ENCODE assay signal across 26 cellular contexts in genomic region chr18:60064271-60064670, GRCh38.
DNase-seq lines count a peak whose midpoint lies in the region; ATAC-seq and TF ChIP-seq lines count a peak whose summit lies in the region.
"Had no signal": no experiment of that assay in that cellular context is flagged by ENCODE, and none has a peak within 500 bp of the region (broad histone marks: within the 10 kb centered on the region; RNA-seq: fewer than 3 reads in every experiment).

No MANE protein-coding gene starts in this region.

- H3K4me3 ChIP-seq in MG63: no peak overlapping the region
- H3K4me3 ChIP-seq in astrocyte of the spinal cord (ENCODE audit: low read depth, low read length): no peak overlapping the region
- no peak overlapping the region for H3K4me3 ChIP-seq in kidney epithelial cell (ENCODE audit: low read depth, low read length)
- H3K4me3 ChIP-seq in ovary: no peak overlapping the region
- H3K4me3 ChIP-seq: gastroesophageal sphincter, K562, thoracic aorta had no signal

- TF ChIP-seq EP300 in ovary (IDR thresholded peaks at IDR 0.05): no peak

- H3K4me1 ChIP-seq in ovary (ENCODE audit: insufficient read depth): no peaks in the 10 kb centered on the region

- TF ChIP-seq CTCF in astrocyte of the spinal cord (IDR thresholded peaks at IDR 0.05; ENCODE audit: low read depth, low read length) (no peak), kidney epithelial cell (IDR thresholded peaks at IDR 0.05; ENCODE audit: insufficient read depth, low read length, poor library complexity, severe bottlenecking) (no peak), ovary (IDR thresholded peaks at IDR 0.05) (no peak)

- intact Hi-C loops in ovary (cut with DNase I): no loop called here

- peak; percentile 80 for DNase-seq in EL
- DNase-seq in MG63: peak; percentile 54
- DNase-seq in astrocyte of the spinal cord (ENCODE audit: low read depth, low spot score): peak; percentile 10
- DNase-seq in kidney epithelial cell (ENCODE audit: low read depth): peak; percentile 70
- no peak for DNase-seq in NCI-H1930 (lab: John Stamatoyannopoulos, UW)
- DNase-seq in T-helper 1 cell: no peak
- no peak for DNase-seq in ovary
- DNase-seq: activated CD4-positive, alpha-beta T cell treated with anti-CD3 and anti-CD28 coated beads, Interleukin-2, amount 10 ng/mL, durations not matched to agents 24 days and 14 days; activated naive CD4-positive, alpha-beta T cell; activated T-cell treated with anti-CD3 and anti-CD28 coated beads, Interleukin-2, amount 50 U/mL, for 24 hours; C1 segment of cervical spinal cord; Calu3; effector memory CD4-positive, alpha-beta T cell; hypothalamus; MM.1S; natural killer cell; NCI-H1417; NCI-H345; occipital lobe; Right ventricle myocardium superior had no signal

- H3K9me3 ChIP-seq in MG63 (no peaks in the 10 kb centered on the region), ovary (no peaks in the 10 kb centered on the region)
- H3K9me3 ChIP-seq: gastroesophageal sphincter, thoracic aorta had no signal

- in situ Hi-C loops in astrocyte of the spinal cord (cut with HindIII; ENCODE audit: low sequenced_read_pairs): no loop called here

- no peak for ATAC-seq in GM18861 (IDR thresholded peaks at IDR 0.05; ENCODE audit: unreplicated experiment)
- ATAC-seq: esophagus mucosa, gastroesophageal sphincter, K562, natural killer cell had no signal

- no peaks in the 10 kb centered on the region for H3K27me3 ChIP-seq in MG63
- H3K27me3 ChIP-seq in kidney epithelial cell (ENCODE audit: control insufficient read depth, insufficient read depth, low read length): no peaks in the 10 kb centered on the region
- no peaks in the 10 kb centered on the region for H3K27me3 ChIP-seq in ovary
- H3K27me3 ChIP-seq: gastroesophageal sphincter had no signal

- H3K27ac ChIP-seq in ovary: no peak overlapping the region
- H3K27ac ChIP-seq: gastroesophageal sphincter, thoracic aorta, VCaP had no signal

- WGBS in ovary, 3 donors: 81 to 92% (median 88%) methylated on average over 1 of the region's 1 CpG

- no peak for TF ChIP-seq POLR2A in ovary (IDR thresholded peaks at IDR 0.05)

- no peaks in the 10 kb centered on the region for H3K36me3 ChIP-seq in MG63
- H3K36me3 ChIP-seq in kidney epithelial cell (ENCODE audit: control insufficient read depth, insufficient read depth, low read length): no peaks in the 10 kb centered on the region
- no peaks in the 10 kb centered on the region for H3K36me3 ChIP-seq in ovary
- H3K36me3 ChIP-seq: gastroesophageal sphincter, thoracic aorta had no signal

Comparison
In these comparisons a context has a peak if more than half of its experiments do, and no peak if none do; other contexts are left out.
1. DNase-seq: peak in EL (single experiment), MG63 (single experiment), astrocyte of the spinal cord (single experiment) and kidney epithelial cell (single experiment); none in NCI-H1930 (0 of 2), T-helper 1 cell (0 of 5) and ovary (0 of 5).